ENCODE assay signal across 19 cellular contexts in genomic region chr7:157771689-157772088, GRCh38.
"Had no signal": no experiment of that assay in that cellular context is flagged by ENCODE, and none has a peak within 500 bp of the region (broad histone marks: within the 10 kb centered on the region; RNA-seq: fewer than 3 reads in every experiment).

No MANE protein-coding gene starts in this region.

- H3K27ac ChIP-seq: colonic mucosa, prostate gland, right atrium auricular region, sigmoid colon, stomach, thyroid gland had no signal

- H3K4me1 Mint-ChIP-seq: memory B cell; natural killer cell; stimulated activated effector memory CD8-positive, alpha-beta T cell treated with anti-CD3 and anti-CD28 coated beads, Interleukin-12 subunit alpha, Interleukin-12 subunit beta, amount 100 ng/mL, for 72 hours had no signal

- H3K4me1 ChIP-seq: colonic mucosa, prostate gland, right atrium auricular region, sigmoid colon, stomach, thyroid gland had no signal

- DNase-seq: colonic mucosa; effector memory CD4-positive, alpha-beta T cell; head of caudate nucleus; natural killer cell; nucleus accumbens; sigmoid colon; stimulated activated CD4-positive, alpha-beta T cell treated with anti-CD3 and anti-CD28 coated beads, Interleukin-2, amount 100 ng/mL, for 24 hours; stimulated activated CD4-positive, alpha-beta T cell treated with anti-CD3 and anti-CD28 coated beads, Interleukin-4, amount 100 ng/mL, for 24 hours; stimulated activated naive CD4-positive, alpha-beta T cell treated with Interleukin-2 at 50 U/mL for 16 hours; stomach; thyroid gland had no signal

- H3K4me3 ChIP-seq: colonic mucosa, lung, prostate gland, right atrium auricular region, sigmoid colon, stomach, thyroid gland had no signal

- H3K27me3 ChIP-seq: colonic mucosa, right atrium auricular region, thyroid gland had no signal

- H3K36me3 ChIP-seq: colonic mucosa, prostate gland, right atrium auricular region, sigmoid colon, stomach, thyroid gland had no signal

- ATAC-seq: left lobe of liver; stimulated activated effector memory CD8-positive, alpha-beta T cell treated with anti-CD3 and anti-CD28 coated beads, Interleukin-12 subunit alpha, Interleukin-12 subunit beta, amount 100 ng/mL, for 72 hours had no signal

- H3K9me3 ChIP-seq: colonic mucosa, prostate gland, thyroid gland had no signal

- H3K4me3 Mint-ChIP-seq: dendritic cell treated with granulocyte-macrophage colony-stimulating factor and Interleukin-4, amounts not matched to agents 40 ng/mL and 50 ng/mL, for 4 days; memory B cell; natural killer cell; stimulated activated effector memory CD8-positive, alpha-beta T cell treated with anti-CD3 and anti-CD28 coated beads, Interleukin-12 subunit alpha, Interleukin-12 subunit beta, amount 100 ng/mL, for 72 hours; type B pancreatic cell had no signal

- H3K36me3 Mint-ChIP-seq: memory B cell; natural killer cell; stimulated activated effector memory CD8-positive, alpha-beta T cell treated with anti-CD3 and anti-CD28 coated beads, Interleukin-12 subunit alpha, Interleukin-12 subunit beta, amount 100 ng/mL, for 72 hours had no signal

- H3K27ac Mint-ChIP-seq: dendritic cell treated with granulocyte-macrophage colony-stimulating factor and Interleukin-4, amounts not matched to agents 40 ng/mL and 50 ng/mL, for 4 days; memory B cell; natural killer cell; stimulated activated effector memory CD8-positive, alpha-beta T cell treated with anti-CD3 and anti-CD28 coated beads, Interleukin-12 subunit alpha, Interleukin-12 subunit beta, amount 100 ng/mL, for 72 hours; type B pancreatic cell had no signal
